ENCODE assay signal across 19 cellular contexts in genomic region chr6:72699142-72699541, GRCh38.
A peak's percentile ranks its signal among the peaks of the same experiment; 100 is the strongest.
DNase-seq lines count a peak whose midpoint lies in the region; FAIRE-seq and TF ChIP-seq lines count a peak whose summit lies in the region.
"Had no signal": no experiment of that assay in that cellular context is flagged by ENCODE, and none has a peak within 500 bp of the region (broad histone marks: within the 10 kb centered on the region; RNA-seq: fewer than 3 reads in every experiment).

No MANE protein-coding gene starts in this region.

- intact Hi-C loops in activated CD4-positive, alpha-beta memory T cell treated with anti-CD3 and anti-CD28 coated beads for 36 hours (cut with micrococcal nuclease): no loop called here

- no peaks in the 10 kb centered on the region for H3K36me3 Mint-ChIP-seq in activated CD4-positive, alpha-beta memory T cell treated with anti-CD3 and anti-CD28 coated beads for 36 hours
- H3K36me3 Mint-ChIP-seq: T-cell had no signal

- peaks cover 2% of the 10 kb centered on the region for H3K9me3 Mint-ChIP-seq in activated CD4-positive, alpha-beta memory T cell treated with anti-CD3 and anti-CD28 coated beads for 36 hours
- H3K9me3 Mint-ChIP-seq: T-cell had no signal

- in situ Hi-C loops in GM13976 (cut with MboI; ENCODE audit: low sequenced_read_pairs, unreplicated experiment): no loop called here

- TF ChIP-seq CTCF in bronchial epithelial cell (IDR thresholded peaks at IDR 0.05; ENCODE audit: insufficient read depth, low read length, severe bottlenecking) (no peak), GM13976 (IDR thresholded peaks at IDR 0.05; ENCODE audit: borderline replicate concordance, control extremely low read depth, extremely low read depth, insufficient read depth, missing control alignments) (no peak)

- H3K27ac Mint-ChIP-seq in activated CD4-positive, alpha-beta memory T cell treated with anti-CD3 and anti-CD28 coated beads for 36 hours: no peak overlapping the region
- H3K27ac Mint-ChIP-seq: T-cell had no signal

- H3K27me3 ChIP-seq in bronchial epithelial cell (ENCODE audit: control insufficient read depth, insufficient read depth, low read length) (no peaks in the 10 kb centered on the region), SJCRH30 (no peaks in the 10 kb centered on the region)

- no peaks in the 10 kb centered on the region for H3K36me3 ChIP-seq in bronchial epithelial cell (ENCODE audit: control insufficient read depth, insufficient read depth, low read length)
- no peaks in the 10 kb centered on the region for H3K36me3 ChIP-seq in SJCRH30

- CTCF ChIA-PET in activated CD4-positive, alpha-beta memory T cell treated with anti-CD3 and anti-CD28 coated beads for 36 hours (lab: Charles Lee): no interaction called here

- no peak overlapping the region for H3K4me3 Mint-ChIP-seq in activated CD4-positive, alpha-beta memory T cell treated with anti-CD3 and anti-CD28 coated beads for 36 hours
- H3K4me3 Mint-ChIP-seq: T-cell had no signal

- POLR2A ChIA-PET in activated CD4-positive, alpha-beta memory T cell treated with anti-CD3 and anti-CD28 coated beads for 36 hours (lab: Charles Lee): no interaction called here

- H3K4me1 Mint-ChIP-seq in activated CD4-positive, alpha-beta memory T cell treated with anti-CD3 and anti-CD28 coated beads for 36 hours (ENCODE audit: low read depth): no peaks in the 10 kb centered on the region
- H3K4me1 Mint-ChIP-seq: T-cell had no signal

- DNase-seq in AG08395 (ENCODE audit: low spot score) (peak; percentile 10), GM19239 (ENCODE audit: insufficient read length, low spot score) (no peak), LHCN-M2 (ENCODE audit: low read depth) (peak; percentile 51), bronchial epithelial cell (ENCODE audit: low read depth) (peak; percentile 23), GM13976 (ENCODE audit: low spot score) (no peak), SJCRH30 (no peak), NCI-H2171 treated with DMSO at 0.1 percent for 48 hours (lab: John Stamatoyannopoulos, UW) (no peak)
- no peak for DNase-seq in activated CD4-positive, alpha-beta memory T cell treated with anti-CD3 and anti-CD28 coated beads for 36 hours
- DNase-seq: DMS153, KBM-7, NCI-H1417 treated with DMSO at 0.1 percent for 48 hours, NCI-H2081, NCI-H524 treated with DMSO at 0.1 percent for 48 hours, OCI-M1, T-cell had no signal

- no peaks in the 10 kb centered on the region for H3K9me3 ChIP-seq in SJCRH30 (replicated peaks)

- peak; percentile 73 for FAIRE-seq in GM19239 (lab: Jason Lieb, UNC)
- FAIRE-seq in bronchial epithelial cell (lab: Jason Lieb, UNC): no peak
- FAIRE-seq: A204.1, G401.6, H54 had no signal

- no peaks in the 10 kb centered on the region for H3K27me3 Mint-ChIP-seq in activated CD4-positive, alpha-beta memory T cell treated with anti-CD3 and anti-CD28 coated beads for 36 hours
- H3K27me3 Mint-ChIP-seq: T-cell had no signal

- H3K4me1 ChIP-seq in SJCRH30: no peaks in the 10 kb centered on the region

- H3K27ac ChIP-seq in SJCRH30: no peak overlapping the region
- H3K27ac ChIP-seq: C4-2B had no signal

- no peak overlapping the region for H3K4me3 ChIP-seq in bronchial epithelial cell (ENCODE audit: low read depth, low read length)
- no peak overlapping the region for H3K4me3 ChIP-seq in SJCRH30

Comparison
In these comparisons a context has a peak if more than half of its experiments do, and no peak if none do; other contexts are left out.
1. DNase-seq: peak in AG08395 (single experiment), LHCN-M2 (single experiment) and bronchial epithelial cell (single experiment); none in GM19239 (single experiment), GM13976 (single experiment), SJCRH30 (0 of 2), activated CD4-positive, alpha-beta memory T cell treated with anti-CD3 and anti-CD28 coated beads for 36 hours (single experiment) and NCI-H2171 treated with DMSO at 0.1 percent for 48 hours (single experiment).